ENCODE assay signal across 10 cellular contexts in genomic region chr14:63304429-63304828, GRCh38. TPM values are rescaled to one million over a fixed set of nuclear protein-coding genes. Genes with fewer than 3 reads are reported as not detected.
"Had no signal": no experiment of that assay in that cellular context is flagged by ENCODE, and none has a peak within 500 bp of the region (broad histone marks: within the 10 kb centered on the region; RNA-seq: fewer than 3 reads in every experiment).

No MANE protein-coding gene starts in this region.

RNA-seq across cellular contexts. Expression of gene GPHB5, which starts 14.3 kb away (rescaled TPM):
- polyA plus RNA-seq: naive thymus-derived CD8-positive, alpha-beta T cell; neural cell; ovary; pancreas; psoas muscle; right cardiac atrium; sigmoid colon; small intestine; smooth muscle cell; spleen had no signal
